Comparison of ENCODE assay signal across 1 cellular context in genomic region chr20:36105731-36106226, GRCh38.
TF ChIP-seq lines count a peak whose summit lies in the region.

No MANE protein-coding gene starts in this region.

TF ChIP-seq in K562, 482 proteins besides CTCF, POLR2A, EP300 and RAD21:
- TF ChIP-seq ZFP91 (CRISPR knock-in tag; IDR thresholded peaks at IDR 0.05), result no peak
- TF ChIP-seq THRAP3 (IDR thresholded peaks at IDR 0.05; ENCODE audit: borderline replicate concordance), result no peak
- TF ChIP-seq NFIC (IDR thresholded peaks at IDR 0.05), result peak; percentile 13; the same call in 1 of the 2 replicates
- TF ChIP-seq KAT7 (CRISPR knock-in tag; IDR thresholded peaks at IDR 0.05; ENCODE audit: borderline replicate concordance), result no peak
TF ChIP-seq in K562: peak in this region for 1.
